19 cellular contexts compared by ENCODE assay signal in genomic region chr7:3893151-3893788, GRCh38.
"Had no signal": no experiment of that assay in that cellular context is flagged by ENCODE, and none has a peak within 500 bp of the region (broad histone marks: within the 10 kb centered on the region; RNA-seq: fewer than 3 reads in every experiment).

No MANE protein-coding gene starts in this region.

- DNase-seq: KBM-7, NCI-H1048, NCI-H1105, NCI-H1417, NCI-H1436 treated with DMSO at 0.1 percent for 48 hours, NCI-H1694, NCI-H187 treated with DMSO at 0.1 percent for 48 hours, NCI-H2029 treated with DMSO at 0.1 percent for 48 hours, NCI-H2171 treated with DMSO at 0.1 percent for 48 hours, NCI-H345, NCI-H524, NCI-H82, Right ventricle myocardium superior, RPMI8226, SIG-M5, SW 1271 had no signal

- H3K27me3 ChIP-seq: SJSA1 had no signal

- H3K4me3 ChIP-seq: SJSA1, SK-N-MC had no signal

- H3K27ac ChIP-seq: HL-60, SJSA1, SK-N-MC had no signal

- H3K4me1 ChIP-seq: SJSA1 had no signal

- H3K9me3 ChIP-seq: SJSA1 had no signal

- H3K36me3 ChIP-seq: SJSA1 had no signal
